In genomic region chr7:90715067-90715466, GRCh38 we compare ENCODE assay signal across 17 cellular contexts.
DNase-seq lines count a peak whose midpoint lies in the region; ATAC-seq and TF ChIP-seq lines count a peak whose summit lies in the region.
"Had no signal": no experiment of that assay in that cellular context is flagged by ENCODE, and none has a peak within 500 bp of the region (broad histone marks: within the 10 kb centered on the region; RNA-seq: fewer than 3 reads in every experiment).

No MANE protein-coding gene starts in this region.

- CTCF ChIA-PET in A673 (lab: Charles Lee) = no interaction called here

- H3K4ac ChIP-seq in mesenchymal stem cell (ENCODE audit: low read depth in 1 of 2, low read length in 2 of 2) = no peak overlapping the region

- BruUV-seq in A673 (replicated peaks; lab: Mats Ljungman, UMichigan) = no TSS peak

- H3K4me3 ChIP-seq in A673 (ENCODE audit: low read depth, low read length, poor library complexity, severe bottlenecking) (no peak overlapping the region), mesenchymal stem cell (ENCODE audit: insufficient read depth in 1 of 2, low read depth in 1 of 2, low read length in 2 of 2) (no peak overlapping the region)
- H3K4me3 ChIP-seq: A549, colonic mucosa, SJSA1 had no signal

- H3K9ac ChIP-seq in mesenchymal stem cell (ENCODE audit: low read length) = no peak overlapping the region

- TF ChIP-seq POLR2A in erythroblast (IDR thresholded peaks at IDR 0.05; ENCODE audit: low read length) = no peak

- peak; percentile 46 for ATAC-seq in GM18909 (IDR thresholded peaks at IDR 0.05; ENCODE audit: poor library complexity, unreplicated experiment)
- peak; percentile 43 for ATAC-seq in HG02610 (IDR thresholded peaks at IDR 0.05; ENCODE audit: unreplicated experiment)
- ATAC-seq in HG03460 (IDR thresholded peaks at IDR 0.05; ENCODE audit: unreplicated experiment) = peak; percentile 51
- ATAC-seq: A549, HCT116 had no signal

- H2BK120ac ChIP-seq in mesenchymal stem cell (ENCODE audit: low read depth, low read length) = no peak overlapping the region

- WGBS in mesenchymal stem cell = 33% methylated on average over 2 of the region's 2 CpGs

- H2BK15ac ChIP-seq in mesenchymal stem cell (ENCODE audit: low read depth, poor library complexity, severe bottlenecking) = no peak overlapping the region

- H3K9me3 ChIP-seq in A673 (ENCODE audit: low read depth, low read length, poor library complexity, severe bottlenecking) (no peaks in the 10 kb centered on the region), mesenchymal stem cell (ENCODE audit: control insufficient read depth, low read length) (no peaks in the 10 kb centered on the region)
- H3K9me3 ChIP-seq: A549, colonic mucosa, SJSA1 had no signal

- no peaks in the 10 kb centered on the region for H3K36me3 ChIP-seq in A673 (ENCODE audit: insufficient read depth, low read length, poor library complexity, severe bottlenecking)
- H3K36me3 ChIP-seq in mesenchymal stem cell (ENCODE audit: control insufficient read depth in 1 of 2, insufficient read depth in 2 of 2, low read depth in 1 of 2, low read length in 2 of 2) = no peaks in the 10 kb centered on the region
- H3K36me3 ChIP-seq: colonic mucosa, SJSA1, WERI-Rb-1 had no signal

- no peak overlapping the region for H2AFZ ChIP-seq in mesenchymal stem cell (ENCODE audit: low read depth, low read length)

- DNase-seq in A673 (ENCODE audit: low spot score) (no peak), mesenchymal stem cell (no peak), GM13977 (ENCODE audit: low spot score) (no peak), NCI-H2029 treated with DMSO at 0.1 percent for 48 hours (lab: John Stamatoyannopoulos, UW) (no peak), erythroblast (lab: John Stamatoyannopoulos, UW) (no peak)
- DNase-seq: activated CD8-positive, alpha-beta memory T cell treated with anti-CD3 and anti-CD28 coated beads, Interleukin-2, amount 50 U/mL, for 4 hours; colonic mucosa; NCI-H1092; NCI-H526; occipital lobe; WERI-Rb-1 had no signal

- peaks cover 83% of the 10 kb centered on the region for H3K4me1 ChIP-seq in A673 (ENCODE audit: insufficient read depth, low read length, poor library complexity, severe bottlenecking)
- H3K4me1 ChIP-seq in mesenchymal stem cell (ENCODE audit: control insufficient read depth, insufficient read depth, low read depth, low read length) = peaks cover 2% of the 10 kb centered on the region
- H3K4me1 ChIP-seq: A549, colonic mucosa had no signal

- H3K14ac ChIP-seq in mesenchymal stem cell (ENCODE audit: low read length in 2 of 2) = no peak overlapping the region

- H2BK12ac ChIP-seq in mesenchymal stem cell (ENCODE audit: low read length in 2 of 2) = no peak overlapping the region

- H2BK5ac ChIP-seq in mesenchymal stem cell (ENCODE audit: low read depth, low read length, poor library complexity, severe bottlenecking) = no peak overlapping the region

- TF ChIP-seq CTCF in A673 (conservative IDR thresholded peaks at IDR 0.05; ENCODE audit: low read depth, low read length) (no peak), GM13977 (IDR thresholded peaks at IDR 0.05; ENCODE audit: extremely low read depth, insufficient read depth, missing control alignments) (no peak)

- H3K27me3 ChIP-seq in A673 (replicated peaks; ENCODE audit: insufficient read depth, low read depth, low read length, poor library complexity) (no peaks in the 10 kb centered on the region), mesenchymal stem cell (ENCODE audit: control insufficient read depth in 1 of 2, insufficient read depth in 1 of 2, low read length in 2 of 2) (no peaks in the 10 kb centered on the region)
- H3K27me3 ChIP-seq: colonic mucosa, SJSA1 had no signal

- H3K79me1 ChIP-seq in mesenchymal stem cell (replicated peaks; ENCODE audit: low read length, poor library complexity, severe bottlenecking) = peaks cover 11% of the 10 kb centered on the region

- no peak overlapping the region for H3K18ac ChIP-seq in mesenchymal stem cell (ENCODE audit: low read depth in 1 of 2, low read length in 2 of 2)

- POLR2A ChIA-PET in A673 (lab: Charles Lee; ENCODE audit: low non-redundant PET) = interaction anchor here (0.6 to 1.3 kb wide), 2 partner anchors 9 to 34 kb away, joined by 3 to 11 read pairs; no protein-coding TSS in a partner anchor

- intact Hi-C loops in A673 (cut with micrococcal nuclease; ENCODE audit: unreplicated experiment) = no loop called here

- in situ Hi-C loops in GM13977 (cut with MboI; ENCODE audit: low pct_unique_long_range_greater_than_20kb, low sequenced_read_pairs, unreplicated experiment) = no loop called here

- no peak overlapping the region for H4K8ac ChIP-seq in mesenchymal stem cell (ENCODE audit: low read length)

- peak overlapping the region; percentile 31 for H3K27ac ChIP-seq in A673 (ENCODE audit: low read depth, low read length, poor library complexity, severe bottlenecking)
- H3K27ac ChIP-seq in mesenchymal stem cell (ENCODE audit: low read length, poor library complexity, severe bottlenecking) = no peak overlapping the region
- H3K27ac ChIP-seq: A549, colonic mucosa, SJSA1, WERI-Rb-1 had no signal

- no peak overlapping the region for H2AK5ac ChIP-seq in mesenchymal stem cell (ENCODE audit: low read length, severe bottlenecking)

- H3K4me2 ChIP-seq in mesenchymal stem cell (ENCODE audit: low read length, poor library complexity, severe bottlenecking) = no peak overlapping the region
- H3K4me2 ChIP-seq: A549 had no signal

- H4K91ac ChIP-seq in mesenchymal stem cell (ENCODE audit: low read length) = no peak overlapping the region

- H3K23ac ChIP-seq in mesenchymal stem cell (ENCODE audit: low read length in 2 of 2) = no peak overlapping the region
